Comparison of ENCODE assay signal across 16 cellular contexts in the genomic region with DNA sequence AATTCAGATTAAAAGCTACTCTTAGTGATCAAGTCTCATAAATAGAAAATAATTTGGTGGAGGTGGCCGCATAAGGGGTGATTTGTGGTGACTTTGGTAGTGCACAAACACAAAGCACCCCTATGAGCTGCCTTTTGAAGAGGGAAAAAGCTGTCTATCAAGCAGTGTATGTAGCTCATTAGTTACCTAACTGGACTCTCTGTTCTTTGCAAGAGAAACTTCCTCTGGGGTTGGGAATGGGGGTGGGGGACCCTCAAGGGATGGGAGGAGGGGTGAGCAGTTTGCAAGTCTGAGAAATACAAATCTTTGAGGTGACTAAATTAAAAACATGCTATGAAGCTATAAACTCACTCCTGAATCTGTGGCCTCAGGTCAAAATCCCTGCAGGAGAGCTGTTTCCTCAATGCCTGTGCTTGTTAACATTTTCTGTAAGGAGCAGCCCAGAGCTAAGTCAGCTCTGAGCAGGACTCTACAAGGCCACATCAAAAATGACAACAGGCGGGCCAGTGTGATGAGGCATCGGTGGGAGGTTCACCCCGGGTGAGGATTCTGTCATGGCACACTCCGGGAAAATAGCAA. TPM values are rescaled to one million over a fixed set of nuclear protein-coding genes. Genes with fewer than 3 reads are reported as not detected.
DNase-seq lines count a peak whose midpoint lies in the region; ATAC-seq, FAIRE-seq and TF ChIP-seq lines count a peak whose summit lies in the region.
"Had no signal": no experiment of that assay in that cellular context is flagged by ENCODE, and none has a peak within 500 bp of the region (broad histone marks: within the 10 kb centered on the region; RNA-seq: fewer than 3 reads in every experiment).

No MANE protein-coding gene starts in this region.

- H3K4me3 ChIP-seq in breast epithelium = no peak overlapping the region
- H3K4me3 ChIP-seq in Panc1 (ENCODE audit: low read depth in 2 of 2, low read length in 2 of 2) = no peak overlapping the region
- H3K4me3 ChIP-seq in tibial nerve = no peak overlapping the region
- no peak overlapping the region for H3K4me3 ChIP-seq in pancreas
- H3K4me3 ChIP-seq: lung had no signal

- in situ Hi-C loops in Panc1 (cut with HindIII; ENCODE audit: low pct_unique_long_range_greater_than_20kb, low sequenced_read_pairs) = no loop called here

- ATAC-seq in Panc1 (peak; percentile 74), pancreas (no peak)
- no peak for ATAC-seq in stimulated activated memory B cell treated with anti-CD40 and anti-IgM and Interleukin-4, amounts not matched to agents 10 μg/mL and 1 μg/mL and 100 μg/mL, for 72 hours
- ATAC-seq: activated CD4-positive, CD25-positive, alpha-beta regulatory T cell treated with anti-CD3 and anti-CD28 coated beads, Interleukin-2, amount 50 U/mL, for 24 hours had no signal

- CTCF ChIA-PET in MCF 10A (lab: Yijun Ruan, JAX) (interaction anchor here (0.6 to 1.5 kb wide), 7 partner anchors 10 to 631 kb away, joined by 3 to 5 read pairs (median 3); no protein-coding TSS in a partner anchor), Panc1 (lab: Charles Lee) (interaction anchor here (0.6 kb wide), 2 partner anchors 39 to 41 kb away, joined by 3 to 4 read pairs; no protein-coding TSS in a partner anchor)

- no peak for DNase-seq in MCF 10A (ENCODE audit: unreplicated experiment)
- no peak for DNase-seq in breast epithelium (ENCODE audit: low spot score in 2 of 2)
- DNase-seq in Panc1 (ENCODE audit: low read depth, low spot score) = no peak
- no peak for DNase-seq in endothelial cell (ENCODE audit: low spot score)
- DNase-seq in tibial nerve (ENCODE audit: low spot score in 2 of 2) = no peak
- no peak for DNase-seq in pancreas
- DNase-seq in SW480 (ENCODE audit: low spot score) = no peak
- DNase-seq: cerebellar nuclear complex; HCEC 1CT; NCI-H526; posterior cingulate gyrus; stimulated activated CD4-positive, alpha-beta T cell treated with anti-CD3 and anti-CD28 coated beads, Interleukin-1b, Interleukin-23, amount 100 ng/mL, for 48 hours had no signal

- no peaks in the 10 kb centered on the region for H3K27me3 Mint-ChIP-seq in MCF 10A (ENCODE audit: insufficient read depth, unreplicated experiment)
- H3K27me3 Mint-ChIP-seq in endothelial cell (ENCODE audit: unreplicated experiment) = no peaks in the 10 kb centered on the region
- H3K27me3 Mint-ChIP-seq in stimulated activated memory B cell treated with anti-CD40 and anti-IgM and Interleukin-4, amounts not matched to agents 10 μg/mL and 1 μg/mL and 100 μg/mL, for 72 hours = no peaks in the 10 kb centered on the region

- no peak for TF ChIP-seq CTCF in MCF 10A (IDR thresholded peaks at IDR 0.05; ENCODE audit: unreplicated experiment)
- TF ChIP-seq CTCF in breast epithelium (IDR thresholded peaks at IDR 0.05) = no peak
- TF ChIP-seq CTCF in Panc1 (IDR thresholded peaks at IDR 0.05) = no peak
- no peak for TF ChIP-seq CTCF in endothelial cell (IDR thresholded peaks at IDR 0.05; ENCODE audit: unreplicated experiment)
- TF ChIP-seq CTCF in tibial nerve (IDR thresholded peaks at IDR 0.05) = no peak
- no peak for TF ChIP-seq CTCF in pancreas (IDR thresholded peaks at IDR 0.05)

- H3K36me3 ChIP-seq in breast epithelium (no peaks in the 10 kb centered on the region), Panc1 (ENCODE audit: control insufficient read depth, insufficient read depth, low read length) (no peaks in the 10 kb centered on the region), tibial nerve (no peaks in the 10 kb centered on the region), pancreas (no peaks in the 10 kb centered on the region)

- H3K9me3 Mint-ChIP-seq in MCF 10A (ENCODE audit: unreplicated experiment) (no peaks in the 10 kb centered on the region), endothelial cell (ENCODE audit: unreplicated experiment) (no peaks in the 10 kb centered on the region)
- peaks cover 5% of the 10 kb centered on the region for H3K9me3 Mint-ChIP-seq in stimulated activated memory B cell treated with anti-CD40 and anti-IgM and Interleukin-4, amounts not matched to agents 10 μg/mL and 1 μg/mL and 100 μg/mL, for 72 hours

- H3K36me3 Mint-ChIP-seq in MCF 10A (ENCODE audit: insufficient read depth, unreplicated experiment) (no peaks in the 10 kb centered on the region), endothelial cell (ENCODE audit: low read depth, unreplicated experiment) (no peaks in the 10 kb centered on the region)
- H3K36me3 Mint-ChIP-seq in stimulated activated memory B cell treated with anti-CD40 and anti-IgM and Interleukin-4, amounts not matched to agents 10 μg/mL and 1 μg/mL and 100 μg/mL, for 72 hours = peaks cover 6% of the 10 kb centered on the region

- H3K4me1 Mint-ChIP-seq in MCF 10A (ENCODE audit: insufficient read depth, unreplicated experiment) (peaks cover 6% of the 10 kb centered on the region), endothelial cell (ENCODE audit: unreplicated experiment) (peaks cover 6% of the 10 kb centered on the region)
- peaks cover 34% of the 10 kb centered on the region for H3K4me1 Mint-ChIP-seq in stimulated activated memory B cell treated with anti-CD40 and anti-IgM and Interleukin-4, amounts not matched to agents 10 μg/mL and 1 μg/mL and 100 μg/mL, for 72 hours

- no peak overlapping the region for H3K27ac ChIP-seq in breast epithelium
- H3K27ac ChIP-seq in Panc1 (ENCODE audit: low read length) = no peak overlapping the region
- no peak overlapping the region for H3K27ac ChIP-seq in tibial nerve
- H3K27ac ChIP-seq in pancreas = no peak overlapping the region

- TF ChIP-seq EP300 in tibial nerve (IDR thresholded peaks at IDR 0.05) = no peak

- H3K27ac Mint-ChIP-seq in MCF 10A (ENCODE audit: low read depth, unreplicated experiment) (peak overlapping the region; percentile 9), endothelial cell (ENCODE audit: unreplicated experiment) (peak overlapping the region; percentile 49)
- peak overlapping the region; percentile 30 for H3K27ac Mint-ChIP-seq in stimulated activated memory B cell treated with anti-CD40 and anti-IgM and Interleukin-4, amounts not matched to agents 10 μg/mL and 1 μg/mL and 100 μg/mL, for 72 hours
- H3K27ac Mint-ChIP-seq: activated T-helper 2 cell treated with anti-CD3 and anti-CD28 coated beads, Interferon-gamma antibody, Interleukin-2, Interleukin-4, amounts not matched to agents 10 μg/mL and 5 μg/mL and 100 μg/mL, durations not matched to agents 14 hours and 24 hours and 36 hours had no signal

- H3K9me3 ChIP-seq in breast epithelium = no peaks in the 10 kb centered on the region
- H3K9me3 ChIP-seq in Panc1 (ENCODE audit: control insufficient read depth, insufficient read depth, low read depth, low read length) = no peaks in the 10 kb centered on the region
- H3K9me3 ChIP-seq in tibial nerve = no peaks in the 10 kb centered on the region
- H3K9me3 ChIP-seq in pancreas = no peaks in the 10 kb centered on the region

- FAIRE-seq in pancreas (lab: Jason Lieb, UNC) = no peak

- TF ChIP-seq POLR2A in breast epithelium (IDR thresholded peaks at IDR 0.05) (no peak), tibial nerve (IDR thresholded peaks at IDR 0.05) (no peak)

- H3K4me1 ChIP-seq in breast epithelium = no peaks in the 10 kb centered on the region
- H3K4me1 ChIP-seq in Panc1 (ENCODE audit: control insufficient read depth, insufficient read depth, low read length) = no peaks in the 10 kb centered on the region
- H3K4me1 ChIP-seq in tibial nerve = no peaks in the 10 kb centered on the region
- no peaks in the 10 kb centered on the region for H3K4me1 ChIP-seq in pancreas

- BruUV-seq in MCF 10A (replicated peaks; lab: Mats Ljungman, UMichigan) (no TSS peak), Panc1 (replicated peaks; lab: Mats Ljungman, UMichigan) (no TSS peak)

- intact Hi-C loops in MCF 10A (cut with micrococcal nuclease) = no loop called here
- intact Hi-C loops in breast epithelium (cut with DNase I; ENCODE audit: low total_unique reads) = no loop called here
- intact Hi-C loops in Panc1 (cut with micrococcal nuclease; ENCODE audit: unreplicated experiment) = no loop called here
- intact Hi-C loops in pancreas (cut with DNase I) = no loop called here

- POLR2A ChIA-PET in MCF 10A (lab: Yijun Ruan, JAX) (interaction anchor here (0.7 to 1.5 kb wide), 5 partner anchors 10 to 84 kb away, joined by 3 to 4 read pairs (median 3); no protein-coding TSS in a partner anchor), Panc1 (lab: Charles Lee) (no interaction called here)

- WGBS in tibial nerve, 2 donors = 35 to 43% methylated on average over 5 of the region's 5 CpGs
- WGBS in pancreas, 2 donors = 61 to 66% methylated on average over 5 of the region's 5 CpGs

- H3K27me3 ChIP-seq in breast epithelium (no peaks in the 10 kb centered on the region), Panc1 (ENCODE audit: control insufficient read depth, insufficient read depth, low read length) (no peaks in the 10 kb centered on the region), tibial nerve (no peaks in the 10 kb centered on the region), pancreas (no peaks in the 10 kb centered on the region)

- H3K4me3 Mint-ChIP-seq in MCF 10A (ENCODE audit: unreplicated experiment) = no peak overlapping the region
- H3K4me3 Mint-ChIP-seq in endothelial cell (ENCODE audit: unreplicated experiment) = no peak overlapping the region
- H3K4me3 Mint-ChIP-seq in stimulated activated memory B cell treated with anti-CD40 and anti-IgM and Interleukin-4, amounts not matched to agents 10 μg/mL and 1 μg/mL and 100 μg/mL, for 72 hours = no peak overlapping the region

RNA-seq across cellular contexts. Expression of gene PTPRC, which starts 32.9 kb away (rescaled TPM):
- total RNA-seq in MCF 10A (2022) (not detected in 2 replicates), breast epithelium (10 to 100 TPM; 22.0 to 36.0 (median 35.7) TPM), Panc1 (2021; ENCODE audit: unreplicated experiment) (1.4 TPM), endothelial cell (ENCODE audit: unreplicated experiment) (not detected), tibial nerve (10 to 100 TPM; 10.3 to 16.5 (median 13.6) TPM), pancreas (10 to 100 TPM in 2 of 6 donors, 1 to 10 TPM in 4; 1.6 to 20.5 (median 5.4) TPM)
- not detected for polyA plus RNA-seq in Panc1 (2012; ENCODE audit: insufficient read length)
- under 1 TPM; 0.59 to 0.76 TPM for polyA plus RNA-seq in pancreas
